ENCODE assay signal across 25 cellular contexts in genomic region chr7:1541431-1542162, GRCh38. TPM values are rescaled to one million over a fixed set of nuclear protein-coding genes. Genes with fewer than 3 reads are reported as not detected.
DNase-seq lines count a peak whose midpoint lies in the region; ATAC-seq, FAIRE-seq and TF ChIP-seq lines count a peak whose summit lies in the region.
"Had no signal": no experiment of that assay in that cellular context is flagged by ENCODE, and none has a peak within 500 bp of the region (broad histone marks: within the 10 kb centered on the region; RNA-seq: fewer than 3 reads in every experiment).

No MANE protein-coding gene starts in this region.

- TF ChIP-seq CTCF in H9 (conservative IDR thresholded peaks at IDR 0.05) (no peak), progenitor cell of endocrine pancreas (IDR thresholded peaks at IDR 0.05; ENCODE audit: unreplicated experiment) (no peak), lower leg skin (IDR thresholded peaks at IDR 0.05) (no peak), D721Med (IDR thresholded peaks at IDR 0.05; ENCODE audit: insufficient read depth, missing control alignments) (no peak)

- H3K36me3 ChIP-seq in BLaER1 treated with 17β-estradiol and CSF1 and Interleukin-3, amounts not matched to agents 10 nM and 100 nM: peaks cover 51 to 72% (median 68%) of the 10 kb centered on the region in 11 experiments

- H3K4me1 Mint-ChIP-seq in H9: peaks cover 5 to 8% of the 10 kb centered on the region in 2 experiments
- peaks cover 4% of the 10 kb centered on the region for H3K4me1 Mint-ChIP-seq in progenitor cell of endocrine pancreas (ENCODE audit: low read depth)

- H2BK5ac ChIP-seq in H9 (ENCODE audit: insufficient read length, low read length): no peak overlapping the region

- no peaks in the 10 kb centered on the region for H3K79me2 ChIP-seq in H9 (ENCODE audit: insufficient read depth, low read length)

- no peaks in the 10 kb centered on the region for H3K9me3 ChIP-seq in BLaER1 treated with 17β-estradiol and CSF1 and Interleukin-3, amounts not matched to agents 10 nM and 100 nM (replicated peaks in 1 of 11)
- no peaks in the 10 kb centered on the region for H3K9me3 ChIP-seq in H9 (ENCODE audit: control insufficient read depth, low read depth, low read length)
- H3K9me3 ChIP-seq: gastrocnemius medialis had no signal

- no peaks in the 10 kb centered on the region for H3K27me3 ChIP-seq in BLaER1 treated with 17β-estradiol and CSF1 and Interleukin-3, amounts not matched to agents 10 nM and 100 nM
- H3K27me3 ChIP-seq in H9 (ENCODE audit: insufficient read depth, low read length): no peaks in the 10 kb centered on the region
- H3K27me3 ChIP-seq: gastrocnemius medialis had no signal

- H2BK12ac ChIP-seq in H9 (ENCODE audit: insufficient read length, low read depth, low read length): no peak overlapping the region

- peak; percentile 1 for ATAC-seq in esophagus mucosa
- no peak for ATAC-seq in HG02885 (IDR thresholded peaks at IDR 0.05; ENCODE audit: poor library complexity, unreplicated experiment)
- ATAC-seq: activated CD8-positive, alpha-beta T cell treated with anti-CD3 and anti-CD28 coated beads for 36 hours; gastrocnemius medialis; left cardiac atrium; naive thymus-derived CD8-positive, alpha-beta T cell had no signal

- no peak overlapping the region for H2BK15ac ChIP-seq in H9 (ENCODE audit: low read depth, low read length)

- no peak overlapping the region for H2BK120ac ChIP-seq in H9 (ENCODE audit: low read depth, low read length, poor library complexity, severe bottlenecking)

- no peak overlapping the region for H3K14ac ChIP-seq in H9 (ENCODE audit: insufficient read depth, low read length)

- H2AK5ac ChIP-seq in H9 (ENCODE audit: insufficient read length, low read length): no peak overlapping the region

- H4K91ac ChIP-seq in H9 (ENCODE audit: insufficient read length, low read depth, low read length): no peak overlapping the region

- no peak overlapping the region for H3K23ac ChIP-seq in H9 (ENCODE audit: insufficient read length, low read depth, low read length)

- no peak overlapping the region for H3K4me3 ChIP-seq in BLaER1 treated with 17β-estradiol and CSF1 and Interleukin-3, amounts not matched to agents 10 nM and 100 nM
- H3K4me3 ChIP-seq in lower leg skin (ENCODE audit: low read depth, poor library complexity, severe bottlenecking): no peak overlapping the region
- H3K4me3 ChIP-seq: gastrocnemius medialis, smooth muscle cell had no signal

- DNase-seq in H9 (no peak), progenitor cell of endocrine pancreas (ENCODE audit: low spot score, unreplicated experiment) (no peak), lower leg skin (ENCODE audit: low spot score in 2 of 2) (no peak), D721Med (ENCODE audit: insufficient read length, low spot score) (no peak)
- DNase-seq: activated CD8-positive, alpha-beta T cell treated with anti-CD3 and anti-CD28 coated beads for 36 hours; activated effector memory CD4-positive, alpha-beta T cell treated with anti-CD3 and anti-CD28 coated beads, Interleukin-2, amount 50 U/mL, for 16 hours; activated T-cell treated with anti-CD3 and anti-CD28 coated beads for 4 hours; CD4-positive, CD25-positive, alpha-beta regulatory T cell; dermis blood vessel endothelial cell; gastrocnemius medialis; left cardiac atrium; mesendoderm; naive thymus-derived CD8-positive, alpha-beta T cell; NCI-H1436; NCI-H446; OCI-M1; Right ventricle myocardium superior; stimulated activated CD4-positive, alpha-beta T cell treated with anti-CD3 and anti-CD28 coated beads, Interleukin-1b, Interleukin-23, amount 100 ng/mL, for 48 hours; T-helper 2 cell; trophoblast cell had no signal

- H3K9me3 Mint-ChIP-seq in H9: no peaks in the 10 kb centered on the region
- H3K9me3 Mint-ChIP-seq in progenitor cell of endocrine pancreas (ENCODE audit: low read depth): no peaks in the 10 kb centered on the region
- H3K9me3 Mint-ChIP-seq: activated CD8-positive, alpha-beta T cell treated with anti-CD3 and anti-CD28 coated beads for 36 hours; CD4-positive, CD25-positive, alpha-beta regulatory T cell; naive thymus-derived CD8-positive, alpha-beta T cell had no signal

- H3K23me2 ChIP-seq in H9 (ENCODE audit: insufficient read length, low read depth, low read length, poor library complexity, severe bottlenecking): no peaks in the 10 kb centered on the region

- peak overlapping the region in 8 of 11 experiments; percentile 15 to 86 (median 76); a peak in 13 of 22 replicates for H3K4me2 ChIP-seq in BLaER1 treated with 17β-estradiol and CSF1 and Interleukin-3, amounts not matched to agents 10 nM and 100 nM
- H3K4me2 ChIP-seq in H9 (ENCODE audit: insufficient read depth, insufficient read length, low read length): no peak overlapping the region
- H3K4me2 ChIP-seq: smooth muscle cell had no signal

- no peaks in the 10 kb centered on the region for H3K79me1 ChIP-seq in H9 (ENCODE audit: insufficient read depth, low read depth, low read length, poor library complexity, severe bottlenecking)

- H2BK20ac ChIP-seq in H9 (ENCODE audit: low read depth, low read length, poor library complexity, severe bottlenecking): no peak overlapping the region

- peaks cover 35 to 97% (median 86%) of the 10 kb centered on the region in 10 experiments for H3K4me1 ChIP-seq in BLaER1 treated with 17β-estradiol and CSF1 and Interleukin-3, amounts not matched to agents 10 nM and 100 nM
- H3K4me1 ChIP-seq in H9 (ENCODE audit: insufficient read depth, low read length): no peaks in the 10 kb centered on the region

- TF ChIP-seq POLR2A in lower leg skin (IDR thresholded peaks at IDR 0.05): no peak

- no peak overlapping the region for H3K18ac ChIP-seq in H9 (ENCODE audit: insufficient read length, low read depth, low read length)

- H3K27ac Mint-ChIP-seq in H9 (peak overlapping the region in 2 of 3 experiments; percentile 35 to 68; a peak in 2 of 7 replicates), progenitor cell of endocrine pancreas (peak overlapping the region; percentile 64)
- H3K27ac Mint-ChIP-seq: activated CD8-positive, alpha-beta T cell treated with anti-CD3 and anti-CD28 coated beads for 36 hours; CD4-positive, CD25-positive, alpha-beta regulatory T cell had no signal

- H3K36me3 Mint-ChIP-seq in H9 (ENCODE audit: insufficient read depth in 1 of 3, low read depth in 3 of 3): peaks cover 3 to 15% (median 6%) of the 10 kb centered on the region in 3 experiments; a peak in 4 of 7 replicates
- peaks cover 1% of the 10 kb centered on the region for H3K36me3 Mint-ChIP-seq in progenitor cell of endocrine pancreas (ENCODE audit: insufficient read depth)

- H3K4ac ChIP-seq in H9 (ENCODE audit: low read depth, low read length): no peak overlapping the region

- no CpG with 5 or more reads among the region's 33 CpGs for WGBS in H9 (ENCODE audit: extremely low coverage, insufficient read length, low lambda C conversion rate)
- 84 to 88% methylated on average over 18 to 29 of the region's 33 CpGs for WGBS in lower leg skin, 2 donors

- H3K27me3 Mint-ChIP-seq in H9 (ENCODE audit: low read depth) (no peaks in the 10 kb centered on the region), progenitor cell of endocrine pancreas (no peaks in the 10 kb centered on the region)
- H3K27me3 Mint-ChIP-seq: activated CD8-positive, alpha-beta T cell treated with anti-CD3 and anti-CD28 coated beads for 36 hours; CD4-positive, CD25-positive, alpha-beta regulatory T cell; naive thymus-derived CD8-positive, alpha-beta T cell had no signal

- peak overlapping the region in 6 of 11 experiments; percentile 2 to 56 (median 9); a peak in 4 of 22 replicates for H3K9ac ChIP-seq in BLaER1 treated with 17β-estradiol and CSF1 and Interleukin-3, amounts not matched to agents 10 nM and 100 nM
- H3K9ac ChIP-seq in H9 (ENCODE audit: extremely low read depth, insufficient read length, low read length): no peak overlapping the region

- H4K20me1 ChIP-seq in BLaER1 treated with 17β-estradiol and CSF1 and Interleukin-3, amounts not matched to agents 10 nM and 100 nM: peaks cover 70 to 99% (median 87%) of the 10 kb centered on the region in 11 experiments
- H4K20me1 ChIP-seq in H9 (ENCODE audit: control insufficient read depth, insufficient read depth, insufficient read length): no peaks in the 10 kb centered on the region

- H4K5ac ChIP-seq in H9 (ENCODE audit: insufficient read length, low read depth, low read length): no peak overlapping the region

- FAIRE-seq in D721Med (lab: Jason Lieb, UNC): no peak
- FAIRE-seq: endometrium had no signal

- H3K27ac ChIP-seq in BLaER1 treated with 17β-estradiol and CSF1 and Interleukin-3, amounts not matched to agents 10 nM and 100 nM: no peak overlapping the region
- no peak overlapping the region for H3K27ac ChIP-seq in H9 (ENCODE audit: insufficient read length, low read depth, low read length)

- intact Hi-C loops in lower leg skin (cut with DNase I; ENCODE audit: low total_unique reads): no loop called here

- no peak overlapping the region for H3K56ac ChIP-seq in H9 (ENCODE audit: insufficient read length, low read depth, low read length)

- no peak overlapping the region for H2AFZ ChIP-seq in H9 (ENCODE audit: low read length)

- no peak overlapping the region for H4K8ac ChIP-seq in H9 (replicated peaks; ENCODE audit: insufficient read length, low read depth, low read length)

- H3T11ph ChIP-seq in H9 (ENCODE audit: low read length): no peak overlapping the region

- H3K4me3 Mint-ChIP-seq in H9 (no peak overlapping the region), progenitor cell of endocrine pancreas (ENCODE audit: low read depth) (no peak overlapping the region)
- H3K4me3 Mint-ChIP-seq: activated CD8-positive, alpha-beta T cell treated with anti-CD3 and anti-CD28 coated beads for 36 hours had no signal

RNA-seq across cellular contexts. Expression of gene MAFK, which starts 11.1 kb away (rescaled TPM):
- total RNA-seq in H9 (2021): 15.6 and 16.3 TPM in 2 replicates
- 12.6 TPM for total RNA-seq in esophagus mucosa
- 21.5 and 26.2 TPM in 2 replicates for total RNA-seq in progenitor cell of endocrine pancreas
- total RNA-seq in lower leg skin: 10 to 100 TPM; 47.7 to 72.8 (median 52.3) TPM

RNA-seq across cellular contexts. Expression of gene TMEM184A, which starts 14.4 kb away (rescaled TPM):
- total RNA-seq in H9 (2021) (1.3 and 1.5 TPM in 2 replicates), esophagus mucosa (86.6 TPM), progenitor cell of endocrine pancreas (7.4 and 8.6 TPM in 2 replicates), lower leg skin (100 to 1,000 TPM in 3 of 4 donors, 10 to 100 TPM in 1; 70.5 to 177 (median 119) TPM)
- total RNA-seq: activated CD8-positive, alpha-beta T cell treated with anti-CD3 and anti-CD28 coated beads for 36 hours; CD4-positive, CD25-positive, alpha-beta regulatory T cell; naive thymus-derived CD8-positive, alpha-beta T cell had no signal

RNA-seq across cellular contexts. Expression of gene PSMG3, which starts 28.2 kb away (rescaled TPM):
- 63.0 and 71.1 TPM in 2 replicates for total RNA-seq in H9 (2021)
- total RNA-seq in esophagus mucosa: 39.8 TPM
- total RNA-seq in progenitor cell of endocrine pancreas: 29.1 and 32.1 TPM in 2 replicates
- total RNA-seq in lower leg skin: 10 to 100 TPM; 38.2 to 73.2 (median 60.7) TPM

RNA-seq across cellular contexts. Expression of gene INTS1, which starts 37.4 kb away (rescaled TPM):
- 133 and 135 TPM in 2 replicates for total RNA-seq in H9 (2021)
- total RNA-seq in esophagus mucosa: 50.4 TPM
- 145 and 150 TPM in 2 replicates for total RNA-seq in progenitor cell of endocrine pancreas
- 10 to 100 TPM; 45.9 to 70.6 (median 60.3) TPM for total RNA-seq in lower leg skin
